ENCODE assay signal across 30 cellular contexts in the genomic region with DNA sequence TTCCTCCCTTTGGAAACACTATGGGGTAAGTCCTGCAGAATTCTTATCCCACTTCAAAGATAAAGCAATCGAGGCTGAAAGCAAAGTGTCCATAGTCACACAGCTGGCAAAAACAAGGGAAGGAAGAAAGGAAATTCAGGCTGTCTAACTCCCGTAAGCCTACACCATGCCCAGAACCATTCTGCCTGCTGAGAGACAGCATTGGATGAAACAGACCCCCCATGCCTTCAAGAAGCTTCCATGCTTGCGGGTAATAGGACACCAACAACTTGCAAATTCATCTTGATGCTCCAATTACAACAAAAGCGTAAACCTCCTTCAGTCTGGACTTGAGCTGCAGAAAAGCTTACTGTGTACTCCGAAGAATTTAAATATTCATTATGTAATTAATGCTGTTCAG.
"Had no signal": no experiment of that assay in that cellular context is flagged by ENCODE, and none has a peak within 500 bp of the region (broad histone marks: within the 10 kb centered on the region; RNA-seq: fewer than 3 reads in every experiment).

No MANE protein-coding gene starts in this region.

- H3K4me3 ChIP-seq: ascending aorta, SJCRH30, SK-N-MC had no signal

- ATAC-seq: activated CD4-positive, alpha-beta T cell treated with anti-CD3 and anti-CD28 coated beads for 36 hours; activated CD4-positive, CD25-positive, alpha-beta regulatory T cell treated with anti-CD3 and anti-CD28 coated beads, Interleukin-2, amount 50 U/mL, for 24 hours; activated CD8-positive, alpha-beta T cell treated with anti-CD3 and anti-CD28 coated beads, Interleukin-2, amount 10 ng/mL, durations not matched to agents 7 days and 5 days; Panc1 had no signal

- H3K9me3 Mint-ChIP-seq: activated CD4-positive, alpha-beta T cell treated with anti-CD3 and anti-CD28 coated beads, Interleukin-2, amount 10 ng/mL, durations not matched to agents 7 days and 5 days; activated naive CD4-positive, alpha-beta T cell treated with anti-CD3 and anti-CD28 coated beads, Interleukin-2, amount 50 U/mL, for 24 hours; activated naive CD8-positive, alpha-beta T cell treated with anti-CD3 and anti-CD28 coated beads, Interleukin-2, amount 10 ng/mL, durations not matched to agents 7 days and 5 days; activated T-cell treated with anti-CD3 and anti-CD28 coated beads, Interleukin-2, amount 50 U/mL, for 24 hours; activated T-helper 2 cell treated with anti-CD3 and anti-CD28 coated beads, Interferon-gamma antibody, Interleukin-2, Interleukin-4, amounts not matched to agents 10 μg/mL and 5 μg/mL and 100 μg/mL, durations not matched to agents 14 hours and 24 hours and 36 hours had no signal

- H3K4me1 ChIP-seq: ascending aorta, SJCRH30 had no signal

- H3K27ac Mint-ChIP-seq: activated CD4-positive, alpha-beta T cell treated with anti-CD3 and anti-CD28 coated beads for 36 hours; activated CD4-positive, alpha-beta T cell treated with anti-CD3 and anti-CD28 coated beads, Interleukin-2, amount 10 ng/mL, durations not matched to agents 7 days and 5 days; activated CD8-positive, alpha-beta T cell treated with anti-CD3 and anti-CD28 coated beads, Interleukin-2, amount 10 ng/mL, durations not matched to agents 7 days and 5 days; activated naive CD4-positive, alpha-beta T cell treated with anti-CD3 and anti-CD28 coated beads, Interleukin-2, amount 50 U/mL, for 24 hours; activated naive CD8-positive, alpha-beta T cell treated with anti-CD3 and anti-CD28 coated beads, Interleukin-2, amount 10 ng/mL, durations not matched to agents 7 days and 5 days; activated T-cell treated with anti-CD3 and anti-CD28 coated beads, Interleukin-2, amount 50 U/mL, for 24 hours; activated T-helper 2 cell treated with anti-CD3 and anti-CD28 coated beads, Interferon-gamma antibody, Interleukin-2, Interleukin-4, amounts not matched to agents 10 μg/mL and 5 μg/mL and 100 μg/mL, durations not matched to agents 14 hours and 24 hours and 36 hours had no signal

- DNase-seq: activated CD4-positive, alpha-beta T cell treated with anti-CD3 and anti-CD28 coated beads for 36 hours; activated CD4-positive, alpha-beta T cell treated with anti-CD3 and anti-CD28 coated beads, Interleukin-2, amount 10 ng/mL, durations not matched to agents 7 days and 5 days; activated CD4-positive, alpha-beta T cell treated with anti-CD3 and anti-CD28 coated beads, Interleukin-2, amount 50 U/mL, for 48 hours; activated CD8-positive, alpha-beta T cell treated with anti-CD3 and anti-CD28 coated beads, Interleukin-2, amount 10 ng/mL, durations not matched to agents 7 days and 5 days; activated gamma-delta T cell; activated naive CD4-positive, alpha-beta T cell treated with Interleukin-2 at 50 U/mL for 16 hours; activated naive CD8-positive, alpha-beta T cell treated with anti-CD3 and anti-CD28 coated beads, Interleukin-2, amount 10 ng/mL, durations not matched to agents 7 days and 5 days; activated T-cell treated with anti-CD3 and anti-CD28 coated beads, Interleukin-2, amount 50 U/mL, for 24 hours; amygdala; cerebellar nuclear complex; NCI-H1092 treated with DMSO at 0.1 percent for 48 hours; NCI-H1417; NCI-H146; NCI-H187; NCI-H2029 treated with DMSO at 0.1 percent for 48 hours; NCI-H2171 treated with DMSO at 0.1 percent for 48 hours; NCI-H2227 treated with DMSO at 0.1 percent for 48 hours; NCI-H446; NCI-H510A treated with DMSO at 0.1 percent for 48 hours; NCI-H526 treated with DMSO at 0.1 percent for 48 hours; NCI-H774; SHP77; SJCRH30; T1000 had no signal

- H3K4me1 Mint-ChIP-seq: activated CD4-positive, alpha-beta T cell treated with anti-CD3 and anti-CD28 coated beads for 36 hours; activated CD4-positive, alpha-beta T cell treated with anti-CD3 and anti-CD28 coated beads, Interleukin-2, amount 10 ng/mL, durations not matched to agents 7 days and 5 days; activated naive CD4-positive, alpha-beta T cell treated with anti-CD3 and anti-CD28 coated beads, Interleukin-2, amount 50 U/mL, for 24 hours; activated naive CD8-positive, alpha-beta T cell treated with anti-CD3 and anti-CD28 coated beads, Interleukin-2, amount 10 ng/mL, durations not matched to agents 7 days and 5 days had no signal

- H3K27ac ChIP-seq: ascending aorta, SJCRH30, SK-N-MC had no signal

- H3K36me3 ChIP-seq: ascending aorta, SJCRH30 had no signal

- H3K9me3 ChIP-seq: ascending aorta, SJCRH30 had no signal

- H3K27me3 ChIP-seq: ascending aorta, SJCRH30 had no signal

- H3K36me3 Mint-ChIP-seq: activated naive CD4-positive, alpha-beta T cell treated with anti-CD3 and anti-CD28 coated beads, Interleukin-2, amount 50 U/mL, for 24 hours; activated naive CD8-positive, alpha-beta T cell treated with anti-CD3 and anti-CD28 coated beads, Interleukin-2, amount 10 ng/mL, durations not matched to agents 7 days and 5 days had no signal

- H3K4me3 Mint-ChIP-seq: activated CD4-positive, alpha-beta T cell treated with anti-CD3 and anti-CD28 coated beads for 36 hours; activated CD4-positive, alpha-beta T cell treated with anti-CD3 and anti-CD28 coated beads, Interleukin-2, amount 10 ng/mL, durations not matched to agents 7 days and 5 days; activated CD8-positive, alpha-beta T cell treated with anti-CD3 and anti-CD28 coated beads, Interleukin-2, amount 10 ng/mL, durations not matched to agents 7 days and 5 days; activated naive CD4-positive, alpha-beta T cell treated with anti-CD3 and anti-CD28 coated beads, Interleukin-2, amount 50 U/mL, for 24 hours; activated naive CD8-positive, alpha-beta T cell treated with anti-CD3 and anti-CD28 coated beads, Interleukin-2, amount 10 ng/mL, durations not matched to agents 7 days and 5 days; activated T-cell treated with anti-CD3 and anti-CD28 coated beads, Interleukin-2, amount 50 U/mL, for 24 hours had no signal
